ENCODE assay signal across 28 cellular contexts in genomic region chr7:13949939-13950338, GRCh38. TPM values are rescaled to one million over a fixed set of nuclear protein-coding genes. Genes with fewer than 3 reads are reported as not detected.
"Had no signal": no experiment of that assay in that cellular context is flagged by ENCODE, and none has a peak within 500 bp of the region (broad histone marks: within the 10 kb centered on the region; RNA-seq: fewer than 3 reads in every experiment).

No MANE protein-coding gene starts in this region.

- H3K4me3 Mint-ChIP-seq: activated CD4-positive, alpha-beta memory T cell treated with anti-CD3 and anti-CD28 coated beads for 36 hours; activated CD4-positive, alpha-beta T cell treated with anti-CD3 and anti-CD28 coated beads, Interleukin-2, amount 10 ng/mL, durations not matched to agents 24 days and 14 days; activated naive CD4-positive, alpha-beta T cell treated with anti-CD3 and anti-CD28 coated beads, Interleukin-2, amount 10 ng/mL, durations not matched to agents 7 days and 5 days; activated naive CD8-positive, alpha-beta T cell treated with anti-CD3 and anti-CD28 coated beads, Interleukin-2, amount 10 ng/mL, durations not matched to agents 7 days and 5 days; activated T-cell treated with anti-CD3 and anti-CD28 coated beads, Interleukin-2, amount 50 U/mL, for 24 hours; brain; effector memory CD8-positive, alpha-beta T cell; T-helper 1 cell treated with Interleukin-12 subunit alpha and Interleukin-12 subunit beta and Interleukin-4 antibody, amounts not matched to agents 30 μg/mL and 1 μg/mL, for 36 hours had no signal

- DNase-seq: activated CD4-positive, alpha-beta memory T cell treated with anti-CD3 and anti-CD28 coated beads for 36 hours; activated CD4-positive, alpha-beta T cell treated with anti-CD3 and anti-CD28 coated beads, Interleukin-2, amount 10 ng/mL, durations not matched to agents 24 days and 14 days; activated CD4-positive, CD25-positive, alpha-beta regulatory T cell treated with anti-CD3 and anti-CD28 coated beads, Interleukin-2, amount 50 U/mL, for 72 hours; activated CD8-positive, alpha-beta memory T cell treated with anti-CD3 and anti-CD28 coated beads, Interleukin-2, amount 50 U/mL, for 48 hours; activated gamma-delta T cell; activated naive CD4-positive, alpha-beta T cell treated with anti-CD3 and anti-CD28 coated beads, Interleukin-2, amount 10 ng/mL, durations not matched to agents 7 days and 5 days; activated naive CD8-positive, alpha-beta T cell treated with anti-CD3 and anti-CD28 coated beads, Interleukin-2, amount 10 ng/mL, durations not matched to agents 7 days and 5 days; activated T-cell treated with anti-CD3 and anti-CD28 coated beads, Interleukin-2, amount 50 U/mL, for 24 hours; cortex of kidney; effector memory CD8-positive, alpha-beta T cell; heart left ventricle; kidney glomerular epithelial cell; left ventricle myocardium inferior; nucleus accumbens; pancreas; retina; stimulated activated CD4-positive, alpha-beta T cell treated with anti-CD3 and anti-CD28 coated beads, Interleukin-15, amount 100 ng/mL, for 24 hours; stimulated activated CD4-positive, alpha-beta T cell treated with anti-CD3 and anti-CD28 coated beads, Interleukin-2, amount 100 ng/mL, for 24 hours; stimulated activated naive CD4-positive, alpha-beta T cell; T1000; WERI-Rb-1 had no signal

- H3K9me3 ChIP-seq: ascending aorta, heart left ventricle, left ventricle myocardium inferior, pancreas, prostate gland, suprapubic skin, tibial nerve had no signal

- H3K36me3 Mint-ChIP-seq: activated CD4-positive, alpha-beta memory T cell treated with anti-CD3 and anti-CD28 coated beads for 36 hours; activated naive CD4-positive, alpha-beta T cell treated with anti-CD3 and anti-CD28 coated beads, Interleukin-2, amount 10 ng/mL, durations not matched to agents 7 days and 5 days; activated naive CD8-positive, alpha-beta T cell treated with anti-CD3 and anti-CD28 coated beads, Interleukin-2, amount 10 ng/mL, durations not matched to agents 7 days and 5 days; brain had no signal

- FAIRE-seq: endothelial cell of umbilical vein, pancreas had no signal

- H3K4me1 Mint-ChIP-seq: activated CD4-positive, alpha-beta T cell treated with anti-CD3 and anti-CD28 coated beads, Interleukin-2, amount 10 ng/mL, durations not matched to agents 24 days and 14 days; activated naive CD4-positive, alpha-beta T cell treated with anti-CD3 and anti-CD28 coated beads, Interleukin-2, amount 10 ng/mL, durations not matched to agents 7 days and 5 days; activated naive CD8-positive, alpha-beta T cell treated with anti-CD3 and anti-CD28 coated beads, Interleukin-2, amount 10 ng/mL, durations not matched to agents 7 days and 5 days had no signal

- ATAC-seq: effector memory CD8-positive, alpha-beta T cell; heart left ventricle had no signal

- H3K4me3 ChIP-seq: ascending aorta, heart left ventricle, left ventricle myocardium inferior, pancreas, prostate gland, suprapubic skin, tibial nerve had no signal

- H3K4me1 ChIP-seq: ascending aorta, left ventricle myocardium inferior, pancreas, prostate gland, suprapubic skin had no signal

- H3K27ac ChIP-seq: ascending aorta, heart left ventricle, left ventricle myocardium inferior, pancreas, prostate gland, suprapubic skin, tibial nerve, WERI-Rb-1 had no signal

- H3K36me3 ChIP-seq: ascending aorta, heart left ventricle, left ventricle myocardium inferior, pancreas, prostate gland, suprapubic skin, tibial nerve, WERI-Rb-1 had no signal

- H3K27me3 ChIP-seq: ascending aorta, heart left ventricle, pancreas, suprapubic skin, tibial nerve had no signal

- H3K27ac Mint-ChIP-seq: activated CD4-positive, alpha-beta memory T cell treated with anti-CD3 and anti-CD28 coated beads for 36 hours; activated CD4-positive, alpha-beta T cell treated with anti-CD3 and anti-CD28 coated beads, Interleukin-2, amount 10 ng/mL, durations not matched to agents 24 days and 14 days; activated naive CD4-positive, alpha-beta T cell treated with anti-CD3 and anti-CD28 coated beads, Interleukin-2, amount 10 ng/mL, durations not matched to agents 7 days and 5 days; activated naive CD8-positive, alpha-beta T cell treated with anti-CD3 and anti-CD28 coated beads, Interleukin-2, amount 10 ng/mL, durations not matched to agents 7 days and 5 days; activated T-cell treated with anti-CD3 and anti-CD28 coated beads, Interleukin-2, amount 50 U/mL, for 24 hours; effector memory CD8-positive, alpha-beta T cell; T-helper 1 cell treated with Interleukin-12 subunit alpha and Interleukin-12 subunit beta and Interleukin-4 antibody, amounts not matched to agents 30 μg/mL and 1 μg/mL, for 36 hours had no signal

- H3K27me3 Mint-ChIP-seq: activated CD4-positive, alpha-beta memory T cell treated with anti-CD3 and anti-CD28 coated beads for 36 hours; activated CD4-positive, alpha-beta T cell treated with anti-CD3 and anti-CD28 coated beads, Interleukin-2, amount 10 ng/mL, durations not matched to agents 24 days and 14 days; activated naive CD4-positive, alpha-beta T cell treated with anti-CD3 and anti-CD28 coated beads, Interleukin-2, amount 10 ng/mL, durations not matched to agents 7 days and 5 days; activated naive CD8-positive, alpha-beta T cell treated with anti-CD3 and anti-CD28 coated beads, Interleukin-2, amount 10 ng/mL, durations not matched to agents 7 days and 5 days; activated T-cell treated with anti-CD3 and anti-CD28 coated beads, Interleukin-2, amount 50 U/mL, for 24 hours; brain; effector memory CD8-positive, alpha-beta T cell had no signal

RNA-seq across cellular contexts. Expression of gene ETV1, which starts 39.5 kb away (rescaled TPM):
- total RNA-seq: activated CD4-positive, alpha-beta T cell treated with anti-CD3 and anti-CD28 coated beads, Interleukin-2, amount 10 ng/mL, durations not matched to agents 24 days and 14 days had no signal
